Comparison of ENCODE assay signal across 8 cellular contexts in genomic region chr22:39144101-39144815, GRCh38. TPM values are rescaled to one million over a fixed set of nuclear protein-coding genes. Genes with fewer than 3 reads are reported as not detected.
A peak's percentile ranks its signal among the peaks of the same experiment; 100 is the strongest.
DNase-seq lines count a peak whose midpoint lies in the region; ATAC-seq and TF ChIP-seq lines count a peak whose summit lies in the region.

No MANE protein-coding gene starts in this region.

- in situ Hi-C loops in astrocyte of the cerebellum (cut with HindIII; ENCODE audit: low sequenced_read_pairs): no loop called here

- H3K27ac ChIP-seq in RWPE1: peak overlapping the region; percentile 83

- peaks cover 0 to 10% (median 3%) of the 10 kb centered on the region in 3 donors for H3K27me3 Mint-ChIP-seq in immature natural killer cell (ENCODE audit: low read depth in 3 of 3)

- peak overlapping the region; percentile 90 for H3K4me3 ChIP-seq in astrocyte of the cerebellum (ENCODE audit: low read depth, low read length)

- DNase-seq in DMS79 treated with DMSO at 0.1 percent for 48 hours (lab: John Stamatoyannopoulos, UW): peak; percentile 8
- peak; percentile 66 for DNase-seq in H4 (ENCODE audit: low spot score)
- no peak for DNase-seq in RWPE1 (ENCODE audit: low spot score)
- DNase-seq in astrocyte of the cerebellum (ENCODE audit: low read depth): no peak
- DNase-seq in immature natural killer cell: peak; percentile 71 to 77 (median 73)
- DNase-seq in stimulated activated CD4-positive, alpha-beta T cell treated with anti-CD3 and anti-CD28 coated beads, Interleukin-1b, Interleukin-23, amount 100 ng/mL, for 48 hours: peak; percentile 36
- no peak for DNase-seq in SKM-1 treated with dmso at 0.1 percent for 144 hours (lab: John Stamatoyannopoulos, UW; ENCODE audit: unreplicated experiment)

- peaks cover 0 to 4% (median 3%) of the 10 kb centered on the region in 3 donors for H3K36me3 Mint-ChIP-seq in immature natural killer cell

- H3K9me3 Mint-ChIP-seq in immature natural killer cell: no peaks in the 10 kb centered on the region

- H3K4me3 Mint-ChIP-seq in immature natural killer cell: peak overlapping the region; percentile 95 to 99 (median 99)

- POLR2A ChIA-PET in RWPE1 (lab: Yijun Ruan, JAX; ENCODE audit: low non-redundant PET): no interaction called here

- peaks cover 25 to 29% of the 10 kb centered on the region in 2 donors for H3K4me1 Mint-ChIP-seq in immature natural killer cell

- TF ChIP-seq CTCF in RWPE1 (conservative IDR thresholded peaks at IDR 0.05; ENCODE audit: low read depth) (no peak), astrocyte of the cerebellum (IDR thresholded peaks at IDR 0.05; ENCODE audit: low read depth, low read length, missing control alignments) (no peak)

- ATAC-seq in GM21526 (IDR thresholded peaks at IDR 0.05; ENCODE audit: low FRiP score, unreplicated experiment): no peak

- peak overlapping the region; percentile 92 to 99 (median 97) for H3K27ac Mint-ChIP-seq in immature natural killer cell

- CTCF ChIA-PET in RWPE1 (lab: Yijun Ruan, JAX): no interaction called here

RNA-seq across cellular contexts. Expression of gene CBX7, which starts 8.2 kb away (rescaled TPM):
- total RNA-seq in H4 (2014; rRNA removed; shearing (Covaris generic)): 0.37 and 1.7 TPM in 2 replicates
- 1 to 10 TPM; 4.5 to 9.6 (median 9.1) TPM for polyA plus RNA-seq in immature natural killer cell

RNA-seq across cellular contexts. Expression of gene APOBEC3H, which starts 47.2 kb away (rescaled TPM):
- 1.4 and 2.6 TPM in 2 replicates for total RNA-seq in H4 (2014; rRNA removed; shearing (Covaris generic))
- polyA plus RNA-seq in immature natural killer cell: 10 to 100 TPM; 16.7 to 22.2 (median 21.7) TPM

Comparison
In these comparisons a context has a peak if more than half of its experiments do, and no peak if none do; other contexts are left out.
1. DNase-seq: peak in DMS79 treated with DMSO at 0.1 percent for 48 hours (single experiment), H4 (single experiment), immature natural killer cell (3 of 3) and stimulated activated CD4-positive, alpha-beta T cell treated with anti-CD3 and anti-CD28 coated beads, Interleukin-1b, Interleukin-23, amount 100 ng/mL, for 48 hours (single experiment); none in RWPE1 (single experiment), astrocyte of the cerebellum (single experiment) and SKM-1 treated with dmso at 0.1 percent for 144 hours (single experiment).